In genomic region chr19:46515879-46516350, GRCh38 we compare ENCODE assay signal across 1 cellular context.
TF ChIP-seq lines count a peak whose summit lies in the region.

No MANE protein-coding gene starts in this region.

TF ChIP-seq in GM12878, 131 proteins besides CTCF, POLR2A, EP300 and RAD21 (continued from another document):
- TF ChIP-seq CEBPZ (IDR thresholded peaks at IDR 0.05; ENCODE audit: low read depth, low read length) (no peak), LARP7 (IDR thresholded peaks at IDR 0.05) (no peak), MYC (IDR thresholded peaks at IDR 0.05; ENCODE audit: insufficient read depth, insufficient read length, insufficient replicate concordance, low read length, severe bottlenecking) (no peak), BHLHE40 (IDR thresholded peaks at IDR 0.05; ENCODE audit: borderline replicate concordance in 1 of 2, low read depth in 2 of 2, low read length in 1 of 2) (peak in 1 of 2 experiments; percentile 25; a peak in 1 of 4 replicates)
